In the genomic region with DNA sequence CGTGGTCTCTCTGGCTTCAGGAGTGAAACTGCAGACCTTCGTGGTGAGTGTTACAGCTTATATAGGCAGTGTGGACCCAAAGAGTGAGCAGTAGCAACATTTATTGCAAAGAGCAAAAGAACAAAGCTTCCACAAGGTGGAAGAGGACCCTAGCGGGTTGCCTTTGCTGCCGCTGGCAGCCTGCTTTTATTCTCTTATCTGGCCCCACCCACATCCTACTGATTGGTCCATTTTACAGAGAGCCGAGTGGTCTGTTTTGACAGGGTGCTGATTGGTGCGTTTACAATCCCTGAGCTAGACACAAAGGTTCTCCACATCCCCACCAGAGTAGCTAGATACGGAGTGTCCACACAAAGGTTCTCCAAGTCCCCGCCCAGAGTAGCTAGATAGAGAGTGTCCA, we compare ENCODE assay signal across 17 cellular contexts. TPM values are rescaled to one million over a fixed set of nuclear protein-coding genes. Genes with fewer than 3 reads are reported as not detected.
DNase-seq lines count a peak whose midpoint lies in the region; ATAC-seq, FAIRE-seq and TF ChIP-seq lines count a peak whose summit lies in the region.
"Not testable (repeated sequence)": the region's sequence is repeated elsewhere in the genome, so short reads cannot be mapped to it uniquely, and the experiment has no call there.
"Had no signal": no experiment of that assay in that cellular context is flagged by ENCODE, and none has a peak within 500 bp of the region (broad histone marks: within the 10 kb centered on the region; RNA-seq: fewer than 3 reads in every experiment).

No MANE protein-coding gene starts in this region.

- not testable (repeated sequence) for TF ChIP-seq POLR2A in K562 (conservative IDR thresholded peaks at IDR 0.05); HepG2 (IDR thresholded peaks at IDR 0.05; ENCODE audit: insufficient read depth in 1 of 2, low read depth in 2 of 2, low read length in 2 of 2); testis (IDR thresholded peaks at IDR 0.05)

- H3K27me3 ChIP-seq in K562 (ENCODE audit: control insufficient read depth in 2 of 2, insufficient read depth in 2 of 2, low read length in 2 of 2): peaks cover 0 to 23% of the 10 kb centered on the region in 2 experiments; a peak in 2 of 5 replicates
- not testable (repeated sequence) for H3K27me3 ChIP-seq in HepG2 (ENCODE audit: control insufficient read depth in 1 of 2, insufficient read depth in 2 of 2, low read length in 2 of 2); testis

- not testable (repeated sequence) for BruUV-seq in K562 (replicated peaks; lab: Mats Ljungman, UMichigan); HepG2 (replicated peaks; lab: Mats Ljungman, UMichigan)

- ATAC-seq in K562; HepG2; stimulated activated effector memory CD8-positive, alpha-beta T cell treated with anti-CD3 and anti-CD28 coated beads, Interleukin-12 subunit alpha, Interleukin-12 subunit beta, amount 100 ng/mL, for 72 hours: not testable (repeated sequence)

- H3K4me1 Mint-ChIP-seq in stimulated activated effector memory CD8-positive, alpha-beta T cell treated with anti-CD3 and anti-CD28 coated beads, Interleukin-12 subunit alpha, Interleukin-12 subunit beta, amount 100 ng/mL, for 72 hours: not testable (repeated sequence)

- not testable (repeated sequence) for TF ChIP-seq CTCF in K562 (IDR thresholded peaks at IDR 0.05 in 2 of 3, conservative IDR thresholded peaks at IDR 0.05 in 1 of 3; ENCODE audit: insufficient read depth in 2 of 3, low read depth in 1 of 3, low read length in 3 of 3); HepG2 (CRISPR knock-in tag; IDR thresholded peaks at IDR 0.05); testis (IDR thresholded peaks at IDR 0.05)

- H3K27ac ChIP-seq in K562 (ENCODE audit: extremely low read depth, low read depth, low read length); HepG2 (ENCODE audit: extremely low read length, insufficient read depth, low read length); testis: not testable (repeated sequence)

- TF ChIP-seq EP300 in K562 (IDR thresholded peaks at IDR 0.05; ENCODE audit: low read length); HepG2 (IDR thresholded peaks at IDR 0.05; ENCODE audit: low read depth in 2 of 2, low read length in 2 of 2); HepG2 (CRISPR knock-in tag; IDR thresholded peaks at IDR 0.05; ENCODE audit: borderline replicate concordance): not testable (repeated sequence)

- not testable (repeated sequence) for H3K9me1 ChIP-seq in K562 (ENCODE audit: control insufficient read depth, insufficient read depth, low read length)

- H3K79me2 ChIP-seq in K562 (ENCODE audit: control insufficient read depth, insufficient read depth, low read length); HepG2 (ENCODE audit: insufficient read depth, low read length): not testable (repeated sequence)

- H2AFZ ChIP-seq in K562 (ENCODE audit: low read depth, low read length); HepG2 (ENCODE audit: low read length): not testable (repeated sequence)

- intact Hi-C loops in K562 (cut with micrococcal nuclease); testis (cut with DNase I; ENCODE audit: low total_unique reads): not testable (repeated sequence)
- intact Hi-C loops in HepG2 (cut with micrococcal nuclease; ENCODE audit: unreplicated experiment): loop anchor here (10.0 kb wide), 1 partner anchor 49 kb away; no protein-coding TSS in a partner anchor

- FAIRE-seq in K562 (lab: Jason Lieb, UNC); HepG2 (lab: Jason Lieb, UNC): not testable (repeated sequence)

- not testable (repeated sequence) for H3K9me3 ChIP-seq in K562 (replicated peaks; ENCODE audit: control insufficient read depth, insufficient read depth, low read depth, low read length); HepG2 (ENCODE audit: low read length); testis

- 40% methylated on average over 7 of the region's 8 CpGs for WGBS in K562 (ENCODE audit: insufficient coverage, low coverage, missing lambda C conversion rate)
- WGBS in HepG2 (ENCODE audit: low lambda C conversion rate): 96% methylated on average over 5 of the region's 8 CpGs
- WGBS in testis, 2 donors: 63 to 70% methylated on average over 8 of the region's 8 CpGs

- not testable (repeated sequence) for DNase-seq in K562 (ENCODE audit: extremely low read depth in 1 of 4, low spot score in 3 of 4); stimulated activated effector memory CD8-positive, alpha-beta T cell treated with anti-CD3 and anti-CD28 coated beads, Interleukin-12 subunit alpha, Interleukin-12 subunit beta, amount 100 ng/mL, for 72 hours (ENCODE audit: low spot score in 2 of 2)
- DNase-seq in HepG2 (ENCODE audit: low spot score) (peak; percentile 23), testis (peak; percentile 26)

- not testable (repeated sequence) for TF ChIP-seq RAD21 in K562 (CRISPR knock-in tag; conservative IDR thresholded peaks at IDR 0.05 in 1 of 2, IDR thresholded peaks at IDR 0.05 in 1 of 2); HepG2 (CRISPR knock-in tag; IDR thresholded peaks at IDR 0.05)

- H3K27ac Mint-ChIP-seq in stimulated activated effector memory CD8-positive, alpha-beta T cell treated with anti-CD3 and anti-CD28 coated beads, Interleukin-12 subunit alpha, Interleukin-12 subunit beta, amount 100 ng/mL, for 72 hours: peak overlapping the region; percentile 21

- CTCF ChIA-PET in K562 (lab: Yijun Ruan, JAX; ENCODE audit: low intra/inter-chr PET ratio); HepG2 (lab: Yijun Ruan, JAX; ENCODE audit: low intra/inter-chr PET ratio, low total read pairs): not testable (repeated sequence)

- not testable (repeated sequence) for H3K4me2 ChIP-seq in K562 (ENCODE audit: insufficient read depth, low read length); HepG2 (ENCODE audit: low read depth, low read length)

- not testable (repeated sequence) for H3K9ac ChIP-seq in K562 (ENCODE audit: insufficient read depth in 1 of 2, low read depth in 2 of 2, low read length in 2 of 2); HepG2 (ENCODE audit: insufficient read depth, low read depth, low read length)

- H3K9me3 Mint-ChIP-seq in stimulated activated effector memory CD8-positive, alpha-beta T cell treated with anti-CD3 and anti-CD28 coated beads, Interleukin-12 subunit alpha, Interleukin-12 subunit beta, amount 100 ng/mL, for 72 hours: not testable (repeated sequence)

- POLR2A ChIA-PET in K562 (lab: Yijun Ruan, JAX): interaction anchor here (0.6 kb wide), 1 partner anchor 15 kb away, joined by 3 read pairs; no protein-coding TSS in a partner anchor
- POLR2A ChIA-PET in HepG2 (lab: Yijun Ruan, JAX): not testable (repeated sequence)

- not testable (repeated sequence) for H3K36me3 ChIP-seq in K562 (ENCODE audit: control insufficient read depth, insufficient read depth, low read length); HepG2 (replicated peaks in 1 of 2; ENCODE audit: control insufficient read depth in 1 of 2, insufficient read depth in 2 of 2, low read length in 2 of 2); testis (ENCODE audit: low read depth, missing control alignments)

- in situ Hi-C loops in K562 (cut with MboI); HepG2 (cut with HindIII; ENCODE audit: extremely low pct_ligation_motif_present, low pct_unique_long_range_greater_than_20kb): not testable (repeated sequence)

- H4K20me1 ChIP-seq in K562 (replicated peaks; ENCODE audit: control insufficient read depth, insufficient read depth, low read length); HepG2 (ENCODE audit: insufficient read depth, low read length): not testable (repeated sequence)

- not testable (repeated sequence) for H3K36me3 Mint-ChIP-seq in stimulated activated effector memory CD8-positive, alpha-beta T cell treated with anti-CD3 and anti-CD28 coated beads, Interleukin-12 subunit alpha, Interleukin-12 subunit beta, amount 100 ng/mL, for 72 hours

- not testable (repeated sequence) for H3K4me3 Mint-ChIP-seq in stimulated activated effector memory CD8-positive, alpha-beta T cell treated with anti-CD3 and anti-CD28 coated beads, Interleukin-12 subunit alpha, Interleukin-12 subunit beta, amount 100 ng/mL, for 72 hours

- not testable (repeated sequence) for H3K4me3 ChIP-seq in K562; HepG2 (replicated peaks in 1 of 3; ENCODE audit: insufficient read depth in 1 of 3, low read depth in 2 of 3, low read length in 3 of 3)
- peak overlapping the region in 1 of 2 donors; percentile 43 for H3K4me3 ChIP-seq in testis

- H3K4me1 ChIP-seq in K562 (replicated peaks in 1 of 2; ENCODE audit: control insufficient read depth in 2 of 2, insufficient read depth in 2 of 2, low read length in 2 of 2); testis: not testable (repeated sequence)
- peaks cover 44% of the 10 kb centered on the region for H3K4me1 ChIP-seq in HepG2 (ENCODE audit: insufficient read depth, low read length)

RNA-seq across cellular contexts. Expression of a gene that starts 27.1 kb away (rescaled TPM):
- not detected in 2 replicates for total RNA-seq in K562 (2011; cell fraction: chromatin; rRNA removed; ENCODE audit: low replicate concordance)
- total RNA-seq in K562 (2011; cell fraction: nucleolus; rRNA removed): not detected in 2 replicates
- not detected in 2 replicates for total RNA-seq in K562 (2011; cell fraction: nucleoplasm; rRNA removed)
- total RNA-seq in K562 (2014; rRNA removed): not detected in 2 replicates
- total RNA-seq in K562 (2014; rRNA removed; fragmentation: Illumina TruSeq; extraction: Trizol): not detected in 2 replicates
- not detected in 2 replicates for total RNA-seq in K562 (2015; rRNA removed; fragmentation: Illumina TruSeq; extraction: Trizol)
- total RNA-seq in K562 (2021): not detected in 2 replicates
- not detected in 2 replicates for polyA plus RNA-seq in K562 (2011; rRNA removed)
- polyA plus RNA-seq in K562 (2011; cell fraction: cytosol; rRNA removed): not detected in 2 replicates
- not detected in 2 replicates for polyA plus RNA-seq in K562 (2011; cell fraction: nucleus; rRNA removed)
- polyA plus RNA-seq in K562 (2012): not detected in 2 replicates
- polyA plus RNA-seq in K562 (2014; fragmentation: Illumina TruSeq; extraction: Trizol): not detected in 2 replicates
- polyA plus RNA-seq in K562 (2014; fragmentation: Nextera tagmentation; extraction: Ambion mirVana): not detected
- not detected in 2 replicates for polyA plus RNA-seq in K562 (2014; rRNA removed)
- polyA minus RNA-seq in K562 (2011; rRNA and poly(A)+ RNA removed): not detected in 2 replicates
- polyA minus RNA-seq in K562 (2011; cell fraction: cytosol; rRNA and poly(A)+ RNA removed): not detected in 2 replicates
- not detected in 2 replicates for polyA minus RNA-seq in K562 (2011; cell fraction: nucleus; rRNA and poly(A)+ RNA removed)
- 0.09 TPM in 1 of 2 replicates, not detected in the other for total RNA-seq in HepG2 (2016; rRNA removed; fragmentation: Illumina TruSeq; extraction: Trizol)
- not detected in 2 replicates for total RNA-seq in HepG2 (2016; cell fraction: cytosol; rRNA removed; fragmentation: Illumina TruSeq; extraction: Trizol; ENCODE audit: low read depth)
- total RNA-seq in HepG2 (2016; cell fraction: insoluble cytoplasmic fraction; rRNA removed; fragmentation: Illumina TruSeq; extraction: Trizol): 0.09 TPM in 1 of 2 replicates, not detected in the other
- not detected in 2 replicates for total RNA-seq in HepG2 (2016; cell fraction: membrane; rRNA removed; fragmentation: Illumina TruSeq; extraction: Trizol)
- total RNA-seq in HepG2 (2016; cell fraction: nucleus; rRNA removed; fragmentation: Illumina TruSeq; extraction: Trizol): not detected in 2 replicates
- polyA plus RNA-seq in HepG2 (2011; rRNA removed): 5.6 and 9.2 TPM in 2 replicates
- 4.4 and 5.5 TPM in 2 replicates for polyA plus RNA-seq in HepG2 (2011; cell fraction: cytosol; rRNA removed)
- polyA plus RNA-seq in HepG2 (2011; cell fraction: nucleus; rRNA removed): 2.0 and 3.7 TPM in 2 replicates
- polyA plus RNA-seq in HepG2 (2012): 1.7 and 2.1 TPM in 2 replicates
- polyA plus RNA-seq in HepG2 (2016; cell fraction: cytosol; fragmentation: Illumina TruSeq; extraction: Trizol; ENCODE audit: low read depth): not detected in 2 replicates
- polyA plus RNA-seq in HepG2 (2016; cell fraction: insoluble cytoplasmic fraction; fragmentation: Illumina TruSeq; extraction: Trizol; ENCODE audit: low read depth): 0.11 TPM in 1 of 2 replicates, not detected in the other
- not detected in 2 replicates for polyA plus RNA-seq in HepG2 (2016; cell fraction: membrane; fragmentation: Illumina TruSeq; extraction: Trizol; ENCODE audit: low read depth)
- not detected in 2 replicates for polyA plus RNA-seq in HepG2 (2016; cell fraction: nucleus; fragmentation: Illumina TruSeq; extraction: Trizol; ENCODE audit: insufficient read depth, low read depth)
- polyA minus RNA-seq in HepG2 (2011; rRNA and poly(A)+ RNA removed; ENCODE audit: low replicate concordance): 0.33 and 12.9 TPM in 2 replicates
- 1.7 and 5.0 TPM in 2 replicates for polyA minus RNA-seq in HepG2 (2011; cell fraction: cytosol; rRNA and poly(A)+ RNA removed)
- 1.3 and 3.2 TPM in 2 replicates for polyA minus RNA-seq in HepG2 (2011; cell fraction: nucleus; rRNA and poly(A)+ RNA removed)
- 1 to 10 TPM in 1 of 2 donors, under 1 TPM in 1; 0.74 to 1.3 TPM for total RNA-seq in testis
- 2.7 TPM for polyA plus RNA-seq in testis (ENCODE audit: insufficient read depth, low read depth, low replicate concordance)
- total RNA-seq: A172; B cell; Calu3; CD4-positive, alpha-beta memory T cell; CD4-positive, CD25-positive, alpha-beta regulatory T cell; CD8-positive, alpha-beta memory T cell; CD8-positive, alpha-beta T cell; Daoy had no signal
- polyA plus RNA-seq: AG04450; BJ; CD4-positive, alpha-beta memory T cell; CD4-positive, CD25-positive, alpha-beta regulatory T cell; CD8-positive, alpha-beta memory T cell had no signal

RNA-seq across cellular contexts. Expression of a gene that starts 40.6 kb away (rescaled TPM):
- total RNA-seq in K562 (2011; cell fraction: chromatin; rRNA removed; ENCODE audit: low replicate concordance): not detected in 2 replicates
- not detected in 2 replicates for total RNA-seq in K562 (2011; cell fraction: nucleolus; rRNA removed)
- not detected in 2 replicates for total RNA-seq in K562 (2011; cell fraction: nucleoplasm; rRNA removed)
- total RNA-seq in K562 (2014; rRNA removed) (not detected in 2 replicates), K562 (2014; rRNA removed; fragmentation: Illumina TruSeq; extraction: Trizol) (not detected in 2 replicates), K562 (2015; rRNA removed; fragmentation: Illumina TruSeq; extraction: Trizol) (not detected in 2 replicates), K562 (2021) (not detected in 2 replicates), HepG2 (2016; rRNA removed; fragmentation: Illumina TruSeq; extraction: Trizol) (0.11 and 0.20 TPM in 2 replicates), testis (under 1 TPM in 1 of 2 donors, not detected in 1; 0.24 TPM)
- polyA plus RNA-seq in K562 (2011; rRNA removed) (not detected in 2 replicates), K562 (2014; fragmentation: Illumina TruSeq; extraction: Trizol) (not detected in 2 replicates), K562 (2014; fragmentation: Nextera tagmentation; extraction: Ambion mirVana) (not detected), K562 (2014; rRNA removed) (not detected in 2 replicates), HepG2 (2011; rRNA removed) (12.8 and 20.4 TPM in 2 replicates), testis (ENCODE audit: insufficient read depth, low read depth, low replicate concordance) (0.36 TPM)
- polyA plus RNA-seq in K562 (2011; cell fraction: cytosol; rRNA removed): not detected in 2 replicates
- polyA plus RNA-seq in K562 (2011; cell fraction: nucleus; rRNA removed): not detected in 2 replicates
- polyA plus RNA-seq in K562 (2012): not detected in 2 replicates
- polyA minus RNA-seq in K562 (2011; rRNA and poly(A)+ RNA removed): not detected in 2 replicates
- polyA minus RNA-seq in K562 (2011; cell fraction: cytosol; rRNA and poly(A)+ RNA removed): not detected in 2 replicates
- not detected in 2 replicates for polyA minus RNA-seq in K562 (2011; cell fraction: nucleus; rRNA and poly(A)+ RNA removed)
- 0.10 and 0.18 TPM in 2 replicates for total RNA-seq in HepG2 (2016; cell fraction: cytosol; rRNA removed; fragmentation: Illumina TruSeq; extraction: Trizol; ENCODE audit: low read depth)
- 0.24 and 0.26 TPM in 2 replicates for total RNA-seq in HepG2 (2016; cell fraction: insoluble cytoplasmic fraction; rRNA removed; fragmentation: Illumina TruSeq; extraction: Trizol)
- total RNA-seq in HepG2 (2016; cell fraction: membrane; rRNA removed; fragmentation: Illumina TruSeq; extraction: Trizol): 0.09 TPM in 1 of 2 replicates, not detected in the other
- total RNA-seq in HepG2 (2016; cell fraction: nucleus; rRNA removed; fragmentation: Illumina TruSeq; extraction: Trizol): 0.16 TPM in 2 replicates
- 13.9 and 25.5 TPM in 2 replicates for polyA plus RNA-seq in HepG2 (2011; cell fraction: cytosol; rRNA removed)
- polyA plus RNA-seq in HepG2 (2011; cell fraction: nucleus; rRNA removed): 5.3 and 10.7 TPM in 2 replicates
- 5.5 and 7.2 TPM in 2 replicates for polyA plus RNA-seq in HepG2 (2012)
- polyA plus RNA-seq in HepG2 (2016; cell fraction: cytosol; fragmentation: Illumina TruSeq; extraction: Trizol; ENCODE audit: low read depth): 0.09 TPM in 1 of 2 replicates, not detected in the other
- 0.15 TPM in 1 of 2 replicates, not detected in the other for polyA plus RNA-seq in HepG2 (2016; cell fraction: insoluble cytoplasmic fraction; fragmentation: Illumina TruSeq; extraction: Trizol; ENCODE audit: low read depth)
- polyA plus RNA-seq in HepG2 (2016; cell fraction: membrane; fragmentation: Illumina TruSeq; extraction: Trizol; ENCODE audit: low read depth): 0.10 and 0.13 TPM in 2 replicates
- 0.71 and 0.94 TPM in 2 replicates for polyA plus RNA-seq in HepG2 (2016; cell fraction: nucleus; fragmentation: Illumina TruSeq; extraction: Trizol; ENCODE audit: insufficient read depth, low read depth)
- 26.1 TPM in 1 of 2 replicates, not detected in the other for polyA minus RNA-seq in HepG2 (2011; rRNA and poly(A)+ RNA removed; ENCODE audit: low replicate concordance)
- 4.7 and 9.5 TPM in 2 replicates for polyA minus RNA-seq in HepG2 (2011; cell fraction: cytosol; rRNA and poly(A)+ RNA removed)
- polyA minus RNA-seq in HepG2 (2011; cell fraction: nucleus; rRNA and poly(A)+ RNA removed): 4.5 and 7.5 TPM in 2 replicates
- total RNA-seq: A172; A673; CD4-positive, alpha-beta memory T cell; CD4-positive, CD25-positive, alpha-beta regulatory T cell; CD8-positive, alpha-beta memory T cell; CD8-positive, alpha-beta T cell; Daoy had no signal
- polyA plus RNA-seq: A549; AG04450; BJ; CD4-positive, alpha-beta memory T cell; CD4-positive, CD25-positive, alpha-beta regulatory T cell; CD8-positive, alpha-beta memory T cell had no signal

RNA-seq across cellular contexts. Expression of a gene that starts 54.6 kb away (rescaled TPM):
- not detected in 2 replicates for total RNA-seq in K562 (2011; cell fraction: chromatin; rRNA removed; ENCODE audit: low replicate concordance)
- total RNA-seq in K562 (2011; cell fraction: nucleolus; rRNA removed): not detected in 2 replicates
- total RNA-seq in K562 (2011; cell fraction: nucleoplasm; rRNA removed): not detected in 2 replicates
- not detected in 2 replicates for total RNA-seq in K562 (2014; rRNA removed)
- total RNA-seq in K562 (2014; rRNA removed; fragmentation: Illumina TruSeq; extraction: Trizol): not detected in 2 replicates
- total RNA-seq in K562 (2015; rRNA removed; fragmentation: Illumina TruSeq; extraction: Trizol): not detected in 2 replicates
- not detected in 2 replicates for total RNA-seq in K562 (2021)
- polyA plus RNA-seq in K562 (2011; rRNA removed): not detected in 2 replicates
- not detected in 2 replicates for polyA plus RNA-seq in K562 (2011; cell fraction: cytosol; rRNA removed)
- not detected in 2 replicates for polyA plus RNA-seq in K562 (2011; cell fraction: nucleus; rRNA removed)
- not detected in 2 replicates for polyA plus RNA-seq in K562 (2012)
- not detected in 2 replicates for polyA plus RNA-seq in K562 (2014; fragmentation: Illumina TruSeq; extraction: Trizol)
- not detected for polyA plus RNA-seq in K562 (2014; fragmentation: Nextera tagmentation; extraction: Ambion mirVana)
- not detected in 2 replicates for polyA plus RNA-seq in K562 (2014; rRNA removed)
- polyA minus RNA-seq in K562 (2011; rRNA and poly(A)+ RNA removed): not detected in 2 replicates
- polyA minus RNA-seq in K562 (2011; cell fraction: cytosol; rRNA and poly(A)+ RNA removed): not detected in 2 replicates
- not detected in 2 replicates for polyA minus RNA-seq in K562 (2011; cell fraction: nucleus; rRNA and poly(A)+ RNA removed)
- total RNA-seq in HepG2 (2016; rRNA removed; fragmentation: Illumina TruSeq; extraction: Trizol): 0.34 and 0.53 TPM in 2 replicates
- 0.09 and 0.10 TPM in 2 replicates for total RNA-seq in HepG2 (2016; cell fraction: cytosol; rRNA removed; fragmentation: Illumina TruSeq; extraction: Trizol; ENCODE audit: low read depth)
- total RNA-seq in HepG2 (2016; cell fraction: insoluble cytoplasmic fraction; rRNA removed; fragmentation: Illumina TruSeq; extraction: Trizol): 0.43 and 0.48 TPM in 2 replicates
- total RNA-seq in HepG2 (2016; cell fraction: membrane; rRNA removed; fragmentation: Illumina TruSeq; extraction: Trizol): 0.31 and 0.40 TPM in 2 replicates
- total RNA-seq in HepG2 (2016; cell fraction: nucleus; rRNA removed; fragmentation: Illumina TruSeq; extraction: Trizol): 0.40 and 0.41 TPM in 2 replicates
- 4.3 and 4.4 TPM in 2 replicates for polyA plus RNA-seq in HepG2 (2011; rRNA removed)
- 3.6 and 4.3 TPM in 2 replicates for polyA plus RNA-seq in HepG2 (2011; cell fraction: cytosol; rRNA removed)
- 2.2 and 2.4 TPM in 2 replicates for polyA plus RNA-seq in HepG2 (2011; cell fraction: nucleus; rRNA removed)
- polyA plus RNA-seq in HepG2 (2012): 1.3 and 3.2 TPM in 2 replicates
- 0.07 and 0.08 TPM in 2 replicates for polyA plus RNA-seq in HepG2 (2016; cell fraction: cytosol; fragmentation: Illumina TruSeq; extraction: Trizol; ENCODE audit: low read depth)
- polyA plus RNA-seq in HepG2 (2016; cell fraction: insoluble cytoplasmic fraction; fragmentation: Illumina TruSeq; extraction: Trizol; ENCODE audit: low read depth): 0.39 and 0.40 TPM in 2 replicates
- polyA plus RNA-seq in HepG2 (2016; cell fraction: membrane; fragmentation: Illumina TruSeq; extraction: Trizol; ENCODE audit: low read depth): 0.13 and 0.19 TPM in 2 replicates
- 0.59 and 0.72 TPM in 2 replicates for polyA plus RNA-seq in HepG2 (2016; cell fraction: nucleus; fragmentation: Illumina TruSeq; extraction: Trizol; ENCODE audit: insufficient read depth, low read depth)
- 9.6 TPM in 1 of 2 replicates, not detected in the other for polyA minus RNA-seq in HepG2 (2011; rRNA and poly(A)+ RNA removed; ENCODE audit: low replicate concordance)
- 4.5 and 5.2 TPM in 2 replicates for polyA minus RNA-seq in HepG2 (2011; cell fraction: cytosol; rRNA and poly(A)+ RNA removed)
- polyA minus RNA-seq in HepG2 (2011; cell fraction: nucleus; rRNA and poly(A)+ RNA removed): 1.5 and 1.9 TPM in 2 replicates
- total RNA-seq in testis: under 1 TPM; 0.79 to 0.87 TPM
- 1.0 TPM for polyA plus RNA-seq in testis (ENCODE audit: insufficient read depth, low read depth, low replicate concordance)
- total RNA-seq: A172; B cell; CD4-positive, CD25-positive, alpha-beta regulatory T cell; CD8-positive, alpha-beta T cell had no signal
- polyA plus RNA-seq: BJ; CD14-positive monocyte; CD4-positive, alpha-beta memory T cell; CD4-positive, CD25-positive, alpha-beta regulatory T cell; CD8-positive, alpha-beta memory T cell had no signal
